Comparison of ENCODE assay signal across 8 cellular contexts in genomic region chr16:31427441-31428276, GRCh38. TPM values are rescaled to one million over a fixed set of nuclear protein-coding genes. Genes with fewer than 3 reads are reported as not detected.
DNase-seq lines count a peak whose midpoint lies in the region; FAIRE-seq and TF ChIP-seq lines count a peak whose summit lies in the region.

No MANE protein-coding gene starts in this region.

- no peak for TF ChIP-seq CTCF in kidney (IDR thresholded peaks at IDR 0.05; ENCODE audit: borderline replicate concordance, extremely low read depth, insufficient read depth)

- peak overlapping the region; percentile 24 to 29 for H3K4me3 ChIP-seq in kidney (ENCODE audit: low read length in 2 of 2)

- peaks cover 0 to 2% of the 10 kb centered on the region in 2 donors for H3K4me1 ChIP-seq in kidney (ENCODE audit: control insufficient read depth in 1 of 2, insufficient read depth in 1 of 2, low read depth in 1 of 2, low read length in 2 of 2)

- no peaks in the 10 kb centered on the region for H3K9me3 ChIP-seq in kidney (ENCODE audit: control insufficient read depth in 1 of 2, low read length in 2 of 2)

- H3K27ac ChIP-seq in kidney (ENCODE audit: low read depth in 2 of 2, low read length in 2 of 2): no peak overlapping the region

- FAIRE-seq in kidney (lab: Jason Lieb, UNC): no peak
- no peak for FAIRE-seq in HTR-8/SVneo (lab: Jason Lieb, UNC)

- DNase-seq in Ammon's horn (ENCODE audit: low spot score): peak; percentile 62
- peak; percentile 10 for DNase-seq in T-helper 22 cell (ENCODE audit: low read depth)
- peak; percentile 43 for DNase-seq in astrocyte of the hippocampus (ENCODE audit: low read depth, low spot score)
- peak; percentile 82 for DNase-seq in kidney
- DNase-seq in stimulated activated CD4-positive, alpha-beta T cell treated with anti-CD3 and anti-CD28 coated beads, Interleukin-2, amount 100 ng/mL, for 4 hours (ENCODE audit: low read depth): peak; percentile 75
- DNase-seq in COR-L47 (lab: John Stamatoyannopoulos, UW): no peak
- DNase-seq in HTR-8/SVneo (ENCODE audit: insufficient read length, low spot score): no peak
- no peak for DNase-seq in HuH-7.5 (ENCODE audit: low spot score)

- H3K9ac ChIP-seq in kidney (ENCODE audit: low read length in 2 of 2): no peak overlapping the region

- no peaks in the 10 kb centered on the region for H3K36me3 ChIP-seq in kidney (ENCODE audit: control insufficient read depth in 1 of 2, insufficient read depth in 2 of 2, low read length in 2 of 2)

- intact Hi-C loops in kidney (cut with DNase I): no loop called here

RNA-seq across cellular contexts. Expression of gene COX6A2, which starts 0.5 kb away (rescaled TPM):
- not detected for total RNA-seq in kidney
- 5.5 TPM for polyA plus RNA-seq in kidney (ENCODE audit: insufficient read depth, low read depth, low replicate concordance)

RNA-seq across cellular contexts. Expression of gene ZNF843, which starts 14.9 kb away (rescaled TPM):
- 1.4 TPM for total RNA-seq in kidney
- polyA plus RNA-seq in kidney (ENCODE audit: insufficient read depth, low read depth, low replicate concordance): 0.67 TPM

RNA-seq across cellular contexts. Expression of gene ARMC5, which starts 31.6 kb away (rescaled TPM):
- total RNA-seq in kidney: 9.6 TPM
- 10.9 TPM for polyA plus RNA-seq in kidney (ENCODE audit: insufficient read depth, low read depth, low replicate concordance)

RNA-seq across cellular contexts. Expression of gene ITGAD, which starts 34.5 kb away (rescaled TPM):
- total RNA-seq in kidney: 0.13 TPM
- not detected for polyA plus RNA-seq in kidney (ENCODE audit: insufficient read depth, low read depth, low replicate concordance)

RNA-seq across cellular contexts. Expression of gene TGFB1I1, which starts 44.3 kb away (rescaled TPM):
- total RNA-seq in kidney: 54.4 TPM
- polyA plus RNA-seq in kidney (ENCODE audit: insufficient read depth, low read depth, low replicate concordance): 27.5 TPM

Comparison
In these comparisons a context has a peak if more than half of its experiments do, and no peak if none do; other contexts are left out.
1. DNase-seq: peak in Ammon's horn (single experiment), T-helper 22 cell (single experiment), astrocyte of the hippocampus (single experiment), kidney (single experiment) and stimulated activated CD4-positive, alpha-beta T cell treated with anti-CD3 and anti-CD28 coated beads, Interleukin-2, amount 100 ng/mL, for 4 hours (single experiment); none in COR-L47 (single experiment), HTR-8/SVneo (single experiment) and HuH-7.5 (single experiment).